In the genomic region with DNA sequence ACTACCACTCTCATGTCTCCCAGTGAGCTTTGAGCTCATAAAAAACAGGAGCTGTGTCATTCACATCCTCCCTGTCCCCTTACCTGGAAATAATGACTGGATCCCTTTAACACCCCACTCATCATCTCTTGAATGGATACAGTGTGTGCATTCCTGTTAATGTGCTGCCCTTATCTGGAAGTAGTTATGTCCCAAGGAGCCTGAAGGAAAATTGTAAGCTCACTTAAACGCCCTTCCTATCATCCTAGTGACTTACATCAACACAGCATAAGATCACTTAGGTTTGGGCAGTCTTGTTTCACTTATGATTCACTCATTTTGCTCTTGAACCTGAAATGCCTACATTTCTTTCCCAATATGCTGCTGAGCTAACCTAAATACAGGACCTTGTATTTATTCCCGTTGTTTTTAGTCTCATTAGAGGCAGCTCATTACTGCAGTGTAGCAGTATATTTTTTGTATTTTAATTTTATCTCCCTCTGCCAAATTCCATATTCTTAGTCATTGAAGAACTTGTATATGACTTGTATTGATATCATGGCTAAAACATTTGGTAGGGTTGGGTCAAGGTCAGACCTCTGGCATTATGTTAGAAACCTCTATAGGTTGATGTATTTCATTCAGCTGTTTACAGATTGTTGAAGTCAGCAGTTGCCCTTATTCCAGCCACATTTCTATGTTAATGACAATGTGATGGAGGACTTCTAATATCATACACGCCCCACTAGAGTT, we compare ENCODE assay signal across 20 cellular contexts.
DNase-seq lines count a peak whose midpoint lies in the region; ATAC-seq and TF ChIP-seq lines count a peak whose summit lies in the region.
"Had no signal": no experiment of that assay in that cellular context is flagged by ENCODE, and none has a peak within 500 bp of the region (broad histone marks: within the 10 kb centered on the region; RNA-seq: fewer than 3 reads in every experiment).

No MANE protein-coding gene starts in this region.

- H4K20me1 ChIP-seq in GM23338 (replicated peaks; ENCODE audit: insufficient read depth) = peaks cover 27% of the 10 kb centered on the region; the same call in 1 of the 2 replicates
- no peaks in the 10 kb centered on the region for H4K20me1 ChIP-seq in mammary epithelial cell (ENCODE audit: insufficient read depth, low read length)

- H3K79me2 ChIP-seq in GM23338 (replicated peaks; ENCODE audit: insufficient read depth) (peaks cover 28% of the 10 kb centered on the region), mammary epithelial cell (ENCODE audit: insufficient read depth, low read length) (peaks cover 18% of the 10 kb centered on the region)

- no peak overlapping the region for H3K4me3 Mint-ChIP-seq in GM23338
- H3K4me3 Mint-ChIP-seq in activated CD4-positive, alpha-beta T cell treated with anti-CD3 and anti-CD28 coated beads for 36 hours = no peak overlapping the region
- H3K4me3 Mint-ChIP-seq: activated CD4-positive, alpha-beta memory T cell treated with anti-CD3 and anti-CD28 coated beads for 36 hours; immature natural killer cell; stimulated activated memory B cell treated with anti-CD40 and anti-IgM and Interleukin-4, amounts not matched to agents 10 μg/mL and 1 μg/mL and 100 μg/mL, for 72 hours had no signal

- H3F3A ChIP-seq in GM23338 (replicated peaks; ENCODE audit: low read depth) = no peaks in the 10 kb centered on the region

- WGBS in mammary epithelial cell (ENCODE audit: low coverage, missing lambda C conversion rate) = 86% methylated on average over 3 of the region's 3 CpGs

- H3K4me1 Mint-ChIP-seq in GM23338 = peaks cover 26% of the 10 kb centered on the region
- no peaks in the 10 kb centered on the region for H3K4me1 Mint-ChIP-seq in activated CD4-positive, alpha-beta T cell treated with anti-CD3 and anti-CD28 coated beads for 36 hours
- H3K4me1 Mint-ChIP-seq: immature natural killer cell; stimulated activated memory B cell treated with anti-CD40 and anti-IgM and Interleukin-4, amounts not matched to agents 10 μg/mL and 1 μg/mL and 100 μg/mL, for 72 hours had no signal

- dilution Hi-C loops in mammary epithelial cell (cut with HindIII; ENCODE audit: low sequenced_read_pairs) = no loop called here

- DNase-seq in AG04449 (ENCODE audit: low read depth, low spot score) = peak; percentile 29
- DNase-seq in GM23338 (ENCODE audit: low spot score) = no peak
- DNase-seq in mammary epithelial cell = peak; percentile 30
- peak; percentile 69 for DNase-seq in iris pigment epithelial cell (ENCODE audit: low read depth)
- no peak for DNase-seq in stimulated activated CD4-positive, alpha-beta T cell treated with anti-CD3 and anti-CD28 coated beads, Interleukin-1b, Interleukin-23, amount 100 ng/mL, for 48 hours
- no peak for DNase-seq in caudate nucleus (lab: John Stamatoyannopoulos, UW)
- no peak for DNase-seq in activated CD4-positive, alpha-beta T cell treated with anti-CD3 and anti-CD28 coated beads for 36 hours
- DNase-seq: activated CD4-positive, alpha-beta memory T cell treated with anti-CD3 and anti-CD28 coated beads for 36 hours; activated gamma-delta T cell; central memory CD4-positive, alpha-beta T cell; GDM1; immature natural killer cell; NCI-H2171 treated with DMSO at 0.1 percent for 48 hours; stimulated activated CD4-positive, alpha-beta T cell treated with anti-CD3 and anti-CD28 coated beads, Interleukin-4, amount 100 ng/mL, for 24 hours; T-helper 2 cell had no signal

- no peak for ATAC-seq in GM23338
- no peak for ATAC-seq in activated CD4-positive, CD25-positive, alpha-beta regulatory T cell treated with anti-CD3 and anti-CD28 coated beads, Interleukin-2, amount 50 U/mL, for 24 hours
- ATAC-seq in activated CD4-positive, alpha-beta T cell treated with anti-CD3 and anti-CD28 coated beads for 36 hours = no peak
- ATAC-seq: esophagus mucosa; stimulated activated memory B cell treated with anti-CD40 and anti-IgM and Interleukin-4, amounts not matched to agents 10 μg/mL and 1 μg/mL and 100 μg/mL, for 72 hours had no signal

- peak overlapping the region; percentile 19; the same call in 1 of the 2 replicates for H3K27ac Mint-ChIP-seq in GM23338
- no peak overlapping the region for H3K27ac Mint-ChIP-seq in activated CD4-positive, alpha-beta T cell treated with anti-CD3 and anti-CD28 coated beads for 36 hours
- H3K27ac Mint-ChIP-seq: activated CD4-positive, alpha-beta memory T cell treated with anti-CD3 and anti-CD28 coated beads for 36 hours; immature natural killer cell; stimulated activated memory B cell treated with anti-CD40 and anti-IgM and Interleukin-4, amounts not matched to agents 10 μg/mL and 1 μg/mL and 100 μg/mL, for 72 hours had no signal

- H3K4me2 ChIP-seq in GM23338 = no peak overlapping the region
- no peak overlapping the region for H3K4me2 ChIP-seq in mammary epithelial cell (ENCODE audit: insufficient read depth, low read depth, low read length)

- in situ Hi-C loops in mammary epithelial cell (cut with MboI; ENCODE audit: low sequenced_read_pairs in 2 of 2) = no loop called here

- no peaks in the 10 kb centered on the region for H3K9me3 ChIP-seq in mammary epithelial cell (replicated peaks; ENCODE audit: insufficient read depth, low read length)
- H3K9me3 ChIP-seq: HAP-1 had no signal

- no peaks in the 10 kb centered on the region for H3K9me3 Mint-ChIP-seq in GM23338
- H3K9me3 Mint-ChIP-seq in activated CD4-positive, alpha-beta T cell treated with anti-CD3 and anti-CD28 coated beads for 36 hours (ENCODE audit: low read depth) = no peaks in the 10 kb centered on the region
- H3K9me3 Mint-ChIP-seq: activated CD4-positive, alpha-beta memory T cell treated with anti-CD3 and anti-CD28 coated beads for 36 hours; immature natural killer cell; stimulated activated memory B cell treated with anti-CD40 and anti-IgM and Interleukin-4, amounts not matched to agents 10 μg/mL and 1 μg/mL and 100 μg/mL, for 72 hours had no signal

- H2AFZ ChIP-seq in GM23338 = no peak overlapping the region
- no peak overlapping the region for H2AFZ ChIP-seq in mammary epithelial cell (ENCODE audit: low read depth, low read length)

- peaks cover 2% of the 10 kb centered on the region; the same call in 2 of the 3 replicates for H3K36me3 Mint-ChIP-seq in GM23338 (ENCODE audit: low read depth)
- no peaks in the 10 kb centered on the region for H3K36me3 Mint-ChIP-seq in activated CD4-positive, alpha-beta T cell treated with anti-CD3 and anti-CD28 coated beads for 36 hours (ENCODE audit: low read depth)
- H3K36me3 Mint-ChIP-seq: immature natural killer cell; stimulated activated memory B cell treated with anti-CD40 and anti-IgM and Interleukin-4, amounts not matched to agents 10 μg/mL and 1 μg/mL and 100 μg/mL, for 72 hours had no signal

- TSS peak; percentile 43 for BruUV-seq in mammary epithelial cell (replicated peaks; lab: Mats Ljungman, UMichigan)

- H3K27me3 ChIP-seq in GM23338 (ENCODE audit: insufficient read depth) (no peaks in the 10 kb centered on the region), mammary epithelial cell (ENCODE audit: insufficient read depth, low read length) (no peaks in the 10 kb centered on the region)

- no peak for TF ChIP-seq CTCF in AG04449 (IDR thresholded peaks at IDR 0.05; ENCODE audit: insufficient read depth, low read length, missing control alignments)
- no peak for TF ChIP-seq CTCF in GM23338 (conservative IDR thresholded peaks at IDR 0.05; ENCODE audit: low read depth in 2 of 2)
- no peak for TF ChIP-seq CTCF in mammary epithelial cell (conservative IDR thresholded peaks at IDR 0.05 in 1 of 2, IDR thresholded peaks at IDR 0.05 in 1 of 2; ENCODE audit: extremely low read depth in 1 of 2, insufficient read depth in 1 of 2, low read depth in 1 of 2, low read length in 2 of 2)

- intact Hi-C loops in mammary epithelial cell (cut with micrococcal nuclease) = no loop called here
- intact Hi-C loops in activated CD4-positive, alpha-beta T cell treated with anti-CD3 and anti-CD28 coated beads for 36 hours (cut with DNase I, micrococcal nuclease) = no loop called here

- H3K9me2 ChIP-seq in GM23338 (ENCODE audit: insufficient read depth) = no peaks in the 10 kb centered on the region

- H3K27me3 Mint-ChIP-seq in GM23338 (ENCODE audit: insufficient read depth, low read depth, poor library complexity) = peaks cover 1% of the 10 kb centered on the region
- H3K27me3 Mint-ChIP-seq in activated CD4-positive, alpha-beta T cell treated with anti-CD3 and anti-CD28 coated beads for 36 hours = no peaks in the 10 kb centered on the region
- H3K27me3 Mint-ChIP-seq: activated CD4-positive, alpha-beta memory T cell treated with anti-CD3 and anti-CD28 coated beads for 36 hours; stimulated activated memory B cell treated with anti-CD40 and anti-IgM and Interleukin-4, amounts not matched to agents 10 μg/mL and 1 μg/mL and 100 μg/mL, for 72 hours had no signal

- H3K4me3 ChIP-seq in AG04449 (ENCODE audit: low read depth, low read length) (no peak overlapping the region), GM23338 (no peak overlapping the region), mammary epithelial cell (replicated peaks in 1 of 3; ENCODE audit: insufficient read depth in 1 of 3, low read depth in 2 of 3, low read length in 3 of 3) (no peak overlapping the region)
- H3K4me3 ChIP-seq: HAP-1 had no signal

- H3K27ac ChIP-seq in GM23338 (ENCODE audit: low read depth) (no peak overlapping the region), mammary epithelial cell (ENCODE audit: insufficient read depth, low read depth, low read length) (no peak overlapping the region), caudate nucleus (ENCODE audit: low read depth, low read length) (no peak overlapping the region)
- H3K27ac ChIP-seq: C4-2B had no signal

- CTCF ChIA-PET in AG04449 (lab: Yijun Ruan, JAX) = interaction anchor here (1.1 kb wide), 2 partner anchors 14 kb away, joined by 3 read pairs; no protein-coding TSS in a partner anchor
- CTCF ChIA-PET in mammary epithelial cell (lab: Charles Lee; ENCODE audit: low non-redundant PET) = interaction anchor here (0.5 kb wide), 1 partner anchor 71 kb away, joined by 5 read pairs; no protein-coding TSS in a partner anchor
- CTCF ChIA-PET in activated CD4-positive, alpha-beta T cell treated with anti-CD3 and anti-CD28 coated beads for 36 hours (lab: Charles Lee) = interaction anchor here (0.6 to 1.2 kb wide), 3 partner anchors 11 to 493 kb away, joined by 3 to 4 read pairs (median 4); no protein-coding TSS in a partner anchor

- H3K36me3 ChIP-seq in GM23338 (ENCODE audit: insufficient read depth) (no peaks in the 10 kb centered on the region), mammary epithelial cell (ENCODE audit: insufficient read depth, low read length) (peaks cover under 1% of the 10 kb centered on the region)
- H3K36me3 ChIP-seq: HAP-1 had no signal

- H3K9ac ChIP-seq in mammary epithelial cell (ENCODE audit: insufficient read depth, low read length) = no peak overlapping the region

- POLR2A ChIA-PET in AG04449 (lab: Yijun Ruan, JAX) = interaction anchor here (0.7 to 1.0 kb wide), 3 partner anchors 12 to 918 kb away, joined by 3 to 5 read pairs (median 4); no protein-coding TSS in a partner anchor
- POLR2A ChIA-PET in activated CD4-positive, alpha-beta T cell treated with anti-CD3 and anti-CD28 coated beads for 36 hours (lab: Charles Lee) = no interaction called here

- peaks cover 17% of the 10 kb centered on the region for H3K4me1 ChIP-seq in GM23338 (ENCODE audit: insufficient read depth)
- H3K4me1 ChIP-seq in mammary epithelial cell (ENCODE audit: insufficient read depth, low read length) = peaks cover 5% of the 10 kb centered on the region
- H3K4me1 ChIP-seq: HAP-1 had no signal

TF ChIP-seq in GM23338, 12 proteins besides CTCF, POLR2A, EP300 and RAD21 (continues in another document):
- no peak for TF ChIP-seq ZNF331 (CRISPR knock-in tag; IDR thresholded peaks at IDR 0.05; ENCODE audit: low read depth)

Comparison
In these comparisons a context has a peak if more than half of its experiments do, and no peak if none do; other contexts are left out.
1. DNase-seq: peak in AG04449 (single experiment), mammary epithelial cell (single experiment) and iris pigment epithelial cell (single experiment); none in GM23338 (single experiment), stimulated activated CD4-positive, alpha-beta T cell treated with anti-CD3 and anti-CD28 coated beads, Interleukin-1b, Interleukin-23, amount 100 ng/mL, for 48 hours (single experiment), caudate nucleus (0 of 61) and activated CD4-positive, alpha-beta T cell treated with anti-CD3 and anti-CD28 coated beads for 36 hours (single experiment).